12 cellular contexts compared by ENCODE assay signal in genomic region chr7:34628618-34629017, GRCh38. TPM values are rescaled to one million over a fixed set of nuclear protein-coding genes. Genes with fewer than 3 reads are reported as not detected.
"Had no signal": no experiment of that assay in that cellular context is flagged by ENCODE, and none has a peak within 500 bp of the region (broad histone marks: within the 10 kb centered on the region; RNA-seq: fewer than 3 reads in every experiment).

No MANE protein-coding gene starts in this region.

RNA-seq across cellular contexts. Expression of gene NPSR1, which starts 29.4 kb away (rescaled TPM):
- total RNA-seq: activated B cell treated with CpG ODN at 0.5 μM for 24 hours; activated CD8-positive, alpha-beta T cell treated with anti-CD3 and anti-CD28 coated beads for 36 hours; activated T-cell treated with anti-CD3 and anti-CD28 coated beads, Interleukin-2, amount 50 U/mL, for 4 hours; activated T-helper 17 cell treated with anti-CD3 and anti-CD28 coated beads, Interleukin-2, amount 50 U/mL, for 72 hours; astrocyte; bronchial epithelial cell; cardiac septum; esophagus muscularis mucosa; foreskin keratinocyte; gastrocnemius medialis; heart left ventricle had no signal
- polyA plus RNA-seq: adipose tissue, foreskin keratinocyte, heart left ventricle had no signal
